ENCODE assay signal across 11 cellular contexts in the genomic region with DNA sequence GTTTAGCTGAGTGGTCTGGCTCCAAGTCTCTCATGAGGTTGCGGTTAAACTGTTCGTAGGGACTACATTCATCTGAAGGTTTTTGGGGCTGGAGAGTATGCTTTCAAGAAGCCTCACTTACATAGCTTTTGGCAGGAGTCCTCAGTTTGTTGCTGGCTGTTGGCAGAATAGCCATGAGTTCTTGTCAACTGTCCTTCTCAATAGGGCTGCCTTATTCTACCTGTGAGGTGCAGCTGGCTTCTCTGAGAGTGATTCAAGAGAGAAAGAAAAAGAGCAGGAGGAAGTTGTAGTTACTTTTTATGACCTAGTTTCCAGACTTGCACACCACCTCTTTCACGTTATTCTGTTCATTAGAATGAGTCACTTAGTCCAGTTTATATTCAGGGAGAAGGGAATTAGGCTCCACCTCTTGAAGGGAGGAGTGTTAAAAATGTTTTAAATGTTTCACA. TPM values are rescaled to one million over a fixed set of nuclear protein-coding genes. Genes with fewer than 3 reads are reported as not detected.
DNase-seq lines count a peak whose midpoint lies in the region; ATAC-seq and TF ChIP-seq lines count a peak whose summit lies in the region.
"Had no signal": no experiment of that assay in that cellular context is flagged by ENCODE, and none has a peak within 500 bp of the region (broad histone marks: within the 10 kb centered on the region; RNA-seq: fewer than 3 reads in every experiment).

No MANE protein-coding gene starts in this region.

- TF ChIP-seq POLR2A in IMR-90 (IDR thresholded peaks at IDR 0.05; ENCODE audit: low read depth, low read length) (no peak), tibial nerve (IDR thresholded peaks at IDR 0.05) (no peak)

- H2BK120ac ChIP-seq in IMR-90 (ENCODE audit: low read depth, low read length) = no peak overlapping the region

- H2BK15ac ChIP-seq in IMR-90 (ENCODE audit: low read depth, low read length) = no peak overlapping the region

- BruUV-seq in IMR-90 (replicated peaks; lab: Mats Ljungman, UMichigan) = no TSS peak

- H3K27ac ChIP-seq in IMR-90 (ENCODE audit: insufficient read depth, low read length) (peak overlapping the region; percentile 63; the same call in 1 of the 2 replicates), tibial nerve (no peak overlapping the region)

- no peak overlapping the region for H3K4me3 Mint-ChIP-seq in memory B cell

- H3K4ac ChIP-seq in IMR-90 (ENCODE audit: low read depth, low read length) = no peak overlapping the region

- H4K8ac ChIP-seq in IMR-90 (ENCODE audit: low read depth in 2 of 2, low read length in 2 of 2) = no peak overlapping the region

- H3K9me1 ChIP-seq in IMR-90 (ENCODE audit: insufficient read depth, low read length) = no peaks in the 10 kb centered on the region

- H3K4me1 ChIP-seq in IMR-90 (ENCODE audit: control insufficient read depth, insufficient read depth, low read length) = peaks cover 3% of the 10 kb centered on the region
- no peaks in the 10 kb centered on the region for H3K4me1 ChIP-seq in tibial nerve

- H3K23ac ChIP-seq in IMR-90 (ENCODE audit: low read depth, low read length) = no peak overlapping the region

- no peak overlapping the region for H2AK5ac ChIP-seq in IMR-90 (ENCODE audit: low read depth, low read length)

- dilution Hi-C loops in IMR-90 (cut with HindIII; ENCODE audit: low sequenced_read_pairs, unreplicated experiment) = no loop called here

- peak overlapping the region; percentile 72 for H2BK5ac ChIP-seq in IMR-90 (ENCODE audit: low read depth, low read length, poor library complexity, severe bottlenecking)

- no peak overlapping the region; the same call in 1 of the 2 replicates for H3K4me3 ChIP-seq in IMR-90 (ENCODE audit: insufficient read depth, low read depth, low read length)
- H3K4me3 ChIP-seq in cardiac fibroblast (replicated peaks in 1 of 2; ENCODE audit: low read depth in 2 of 2, low read length in 2 of 2) = no peak overlapping the region
- no peak overlapping the region for H3K4me3 ChIP-seq in tibial nerve

- TF ChIP-seq EP300 in tibial nerve (IDR thresholded peaks at IDR 0.05) = no peak

- no peaks in the 10 kb centered on the region for H3K9me3 ChIP-seq in IMR-90 (ENCODE audit: control insufficient read depth, insufficient read depth, low read length)
- H3K9me3 ChIP-seq in tibial nerve = no peaks in the 10 kb centered on the region

- H3K18ac ChIP-seq in IMR-90 (ENCODE audit: low read depth, low read length) = no peak overlapping the region

- H3K14ac ChIP-seq in IMR-90 (replicated peaks; ENCODE audit: low read depth, low read length) = 0 out of 2 replicates have a peak overlapping the region, but pooled peaks have one; percentile 67

- no peaks in the 10 kb centered on the region for H3K4me1 Mint-ChIP-seq in memory B cell

- ATAC-seq in IMR-90 (ENCODE audit: low read depth) (peak; percentile 99), memory B cell (ENCODE audit: low read depth) (no peak)

- H4K5ac ChIP-seq in IMR-90 (ENCODE audit: low read depth, low read length) = no peak overlapping the region; the same call in 1 of the 2 replicates

- H4K20me1 ChIP-seq in IMR-90 (ENCODE audit: insufficient read depth, low read length) = no peaks in the 10 kb centered on the region

- in situ Hi-C loops in IMR-90 (cut with MboI; ENCODE audit: low sequenced_read_pairs) = no loop called here

- H3K27me3 Mint-ChIP-seq in memory B cell = no peaks in the 10 kb centered on the region

- no peaks in the 10 kb centered on the region for H3K9me3 Mint-ChIP-seq in memory B cell

- no CpG with 5 or more reads among the region's 3 CpGs for WGBS in IMR-90 (ENCODE audit: extremely low coverage in 2 of 2, insufficient read length in 1 of 2), 2 experiments
- 64 to 71% methylated on average over 3 of the region's 3 CpGs for WGBS in tibial nerve, 2 donors

- POLR2A ChIA-PET in IMR-90 (lab: Charles Lee; ENCODE audit: unreplicated experiment) = no interaction called here

- H3K36me3 Mint-ChIP-seq in memory B cell = peaks cover 41% of the 10 kb centered on the region

- peaks cover 8% of the 10 kb centered on the region for H3K36me3 ChIP-seq in IMR-90 (ENCODE audit: control insufficient read depth, insufficient read depth, low read length)
- H3K36me3 ChIP-seq in tibial nerve = peaks cover 0 to 68% (median 0%) of the 10 kb centered on the region in 3 donors

- intact Hi-C loops in IMR-90 (cut with micrococcal nuclease) = no loop called here

- H4K91ac ChIP-seq in IMR-90 (ENCODE audit: insufficient read depth, low read depth, low read length) = no peak overlapping the region

- no peak overlapping the region for H3K9ac ChIP-seq in IMR-90 (ENCODE audit: low read depth, low read length)

- H3K27ac Mint-ChIP-seq in memory B cell = peak overlapping the region; percentile 22

- H2AFZ ChIP-seq in IMR-90 (replicated peaks; ENCODE audit: low read length, poor library complexity) = no peak overlapping the region

- H2BK20ac ChIP-seq in IMR-90 (ENCODE audit: low read depth, low read length) = no peak overlapping the region

- peak overlapping the region; percentile 97 for H3K4me2 ChIP-seq in IMR-90 (ENCODE audit: low read depth, low read length)

- peak; percentile 72 for DNase-seq in ELR (ENCODE audit: low read depth)
- peak; percentile 79 for DNase-seq in IMR-90
- DNase-seq in cardiac fibroblast (ENCODE audit: low read depth in 2 of 2) = peak; percentile 30 to 63
- no peak for DNase-seq in memory B cell (ENCODE audit: low spot score in 2 of 2)
- no peak for DNase-seq in SHP77 treated with DMSO at 0.1 percent for 48 hours (lab: John Stamatoyannopoulos, UW)
- DNase-seq in NK-92 treated with Interleukin-12 subunit alpha and Interleukin-12 subunit beta, amount 100 ng/mL, for 24 hours (lab: John Stamatoyannopoulos, UW) = no peak
- DNase-seq in tibial nerve (ENCODE audit: low spot score in 2 of 2) = no peak
- DNase-seq in stimulated activated CD4-positive, alpha-beta T cell treated with anti-CD3 and anti-CD28 coated beads, Interleukin-2, amount 100 ng/mL, for 48 hours = no peak
- DNase-seq: KG1, NCI-H510A treated with DMSO at 0.1 percent for 48 hours, T1000 had no signal

- H2AK9ac ChIP-seq in IMR-90 (replicated peaks; ENCODE audit: low read depth, low read length, poor library complexity) = no peak overlapping the region

- TF ChIP-seq CTCF in IMR-90 (conservative IDR thresholded peaks at IDR 0.05; ENCODE audit: low read depth, low read length) = no peak
- TF ChIP-seq CTCF in cardiac fibroblast (IDR thresholded peaks at IDR 0.05; ENCODE audit: low read depth, low read length) = no peak
- no peak for TF ChIP-seq CTCF in tibial nerve (IDR thresholded peaks at IDR 0.05)

- H3K79me1 ChIP-seq in IMR-90 (ENCODE audit: low read depth in 1 of 2, low read length in 2 of 2) = peaks cover 4 to 10% of the 10 kb centered on the region in 2 experiments; a peak in 3 of 4 replicates

- TF ChIP-seq RAD21 in IMR-90 (IDR thresholded peaks at IDR 0.05; ENCODE audit: low read length) = no peak

- H3K56ac ChIP-seq in IMR-90 (ENCODE audit: extremely low read depth, insufficient read depth, low read length) = no peak overlapping the region

- CTCF ChIA-PET in IMR-90 (lab: Yijun Ruan, JAX) = no interaction called here

- H3K27me3 ChIP-seq in IMR-90 (ENCODE audit: control insufficient read depth, insufficient read depth, low read length) = no peaks in the 10 kb centered on the region
- no peaks in the 10 kb centered on the region for H3K27me3 ChIP-seq in tibial nerve

TF ChIP-seq in IMR-90, 13 proteins besides CTCF, POLR2A, EP300 and RAD21:
- peak; percentile 41 for TF ChIP-seq BHLHE40 (IDR thresholded peaks at IDR 0.05; ENCODE audit: low read depth, low read length)
- TF ChIP-seq CHD1 (IDR thresholded peaks at IDR 0.05; ENCODE audit: low read depth, low read length) = no peak

RNA-seq across cellular contexts. Expression of gene YTHDC2, which starts 33.2 kb away (rescaled TPM):
- total RNA-seq in IMR-90 (2012; rRNA removed) (13.4 and 22.5 TPM in 2 replicates), tibial nerve (10 to 100 TPM; 39.8 to 50.3 (median 41.5) TPM)
- 4.5 and 6.5 TPM in 2 replicates for polyA plus RNA-seq in IMR-90 (2012; rRNA removed)
- polyA plus RNA-seq in IMR-90 (2012; cell fraction: cytosol; rRNA removed) = 0.78 and 0.80 TPM in 2 replicates
- polyA plus RNA-seq in IMR-90 (2012; cell fraction: nucleus; rRNA removed; ENCODE audit: low replicate concordance) = 4.5 and 21.9 TPM in 2 replicates

RNA-seq across cellular contexts. Expression of gene MCC, which starts 58.5 kb away (rescaled TPM):
- 17.8 and 20.6 TPM in 2 replicates for total RNA-seq in IMR-90 (2012; rRNA removed)
- 5.0 and 6.5 TPM in 2 replicates for polyA plus RNA-seq in IMR-90 (2012; rRNA removed)
- 2.7 and 4.8 TPM in 2 replicates for polyA plus RNA-seq in IMR-90 (2012; cell fraction: cytosol; rRNA removed)
- polyA plus RNA-seq in IMR-90 (2012; cell fraction: nucleus; rRNA removed; ENCODE audit: low replicate concordance) = 7.1 and 14.3 TPM in 2 replicates
- total RNA-seq in tibial nerve = 100 to 1,000 TPM in 1 of 4 donors, 10 to 100 TPM in 3; 55.5 to 122 (median 80.9) TPM

Comparison
In these comparisons a context has a peak if more than half of its experiments do, and no peak if none do; other contexts are left out.
1. DNase-seq: peak in ELR (single experiment), IMR-90 (single experiment) and cardiac fibroblast (2 of 2); none in memory B cell (0 of 2), SHP77 treated with DMSO at 0.1 percent for 48 hours (single experiment), NK-92 treated with Interleukin-12 subunit alpha and Interleukin-12 subunit beta, amount 100 ng/mL, for 24 hours (single experiment), tibial nerve (0 of 2) and stimulated activated CD4-positive, alpha-beta T cell treated with anti-CD3 and anti-CD28 coated beads, Interleukin-2, amount 100 ng/mL, for 48 hours (0 of 2).